12 cellular contexts compared by ENCODE assay signal in the genomic region with DNA sequence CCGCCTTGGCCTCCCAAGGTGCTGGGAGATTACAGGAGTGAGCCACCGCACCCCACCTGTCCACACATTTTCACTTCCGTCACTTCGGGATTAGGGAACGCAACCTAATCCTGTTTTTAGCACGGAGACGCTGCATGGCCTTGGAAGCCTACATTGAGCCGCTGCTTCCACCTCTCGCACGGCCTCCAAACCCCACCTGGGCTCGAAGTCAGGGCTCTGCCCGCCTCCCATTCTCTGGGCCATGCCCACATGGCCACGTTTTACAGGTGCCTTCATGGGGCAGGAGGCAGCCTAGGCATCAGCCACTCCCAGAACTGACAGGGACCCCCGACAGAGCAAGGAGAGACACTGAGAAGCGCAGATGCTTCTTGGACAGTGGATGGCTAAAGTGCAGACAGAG.
"Had no signal": no experiment of that assay in that cellular context is flagged by ENCODE, and none has a peak within 500 bp of the region (broad histone marks: within the 10 kb centered on the region; RNA-seq: fewer than 3 reads in every experiment).

No MANE protein-coding gene starts in this region.

- H3K9me3 ChIP-seq: upper lobe of left lung, vagina had no signal

- H3K4me3 ChIP-seq: hepatocyte, right atrium auricular region, upper lobe of left lung, vagina had no signal

- H3K27ac ChIP-seq: hepatocyte, right atrium auricular region, upper lobe of left lung, vagina had no signal

- DNase-seq: foreskin melanocyte; left colon; mesendoderm; naive thymus-derived CD4-positive, alpha-beta T cell; nephron progenitor cell; posterior cingulate gyrus; small intestine; stimulated activated CD4-positive, alpha-beta T cell treated with anti-CD3 and anti-CD28 coated beads, Interleukin-12 subunit alpha, Interleukin-12 subunit beta, amount 100 ng/mL, for 4 hours; upper lobe of left lung had no signal

- H3K36me3 ChIP-seq: right atrium auricular region, upper lobe of left lung, vagina had no signal

- H3K4me1 ChIP-seq: right atrium auricular region, upper lobe of left lung, vagina had no signal

- H3K27me3 ChIP-seq: hepatocyte, right atrium auricular region, upper lobe of left lung, vagina had no signal
